ENCODE assay signal across 25 cellular contexts in genomic region chr1:228977307-228977706, GRCh38.
"Had no signal": no experiment of that assay in that cellular context is flagged by ENCODE, and none has a peak within 500 bp of the region (broad histone marks: within the 10 kb centered on the region; RNA-seq: fewer than 3 reads in every experiment).

No MANE protein-coding gene starts in this region.

- H3K4me3 ChIP-seq: adrenal gland, breast epithelium, Peyer's patch, SJCRH30 had no signal

- H3K27me3 Mint-ChIP-seq: activated CD4-positive, alpha-beta memory T cell treated with anti-CD3 and anti-CD28 coated beads, Interleukin-2, amount 10 ng/mL, durations not matched to agents 7 days and 5 days; activated CD4-positive, alpha-beta T cell treated with anti-CD3 and anti-CD28 coated beads for 36 hours; activated naive CD8-positive, alpha-beta T cell treated with anti-CD3 and anti-CD28 coated beads, Interleukin-2, amount 10 ng/mL, durations not matched to agents 7 days and 5 days had no signal

- H3K36me3 ChIP-seq: adrenal gland, breast epithelium, Peyer's patch, SJCRH30, WERI-Rb-1 had no signal

- H3K4me1 Mint-ChIP-seq: activated CD4-positive, alpha-beta memory T cell treated with anti-CD3 and anti-CD28 coated beads, Interleukin-2, amount 10 ng/mL, durations not matched to agents 7 days and 5 days; activated CD4-positive, alpha-beta T cell treated with anti-CD3 and anti-CD28 coated beads for 36 hours had no signal

- DNase-seq: activated CD4-positive, alpha-beta memory T cell treated with anti-CD3 and anti-CD28 coated beads, Interleukin-2, amount 10 ng/mL, durations not matched to agents 7 days and 5 days; activated CD4-positive, alpha-beta T cell treated with anti-CD3 and anti-CD28 coated beads for 36 hours; activated CD4-positive, alpha-beta T cell treated with anti-CD3 and anti-CD28 coated beads, Interleukin-2, amount 50 U/mL, for 1 hour; activated CD8-positive, alpha-beta memory T cell treated with anti-CD3 and anti-CD28 coated beads, Interleukin-2, amount 50 U/mL, for 48 hours; activated naive CD4-positive, alpha-beta T cell treated with anti-CD3 and anti-CD28 coated beads, Interleukin-2, amount 50 U/mL, for 16 hours; activated naive CD8-positive, alpha-beta T cell treated with anti-CD3 and anti-CD28 coated beads, Interleukin-2, amount 10 ng/mL, durations not matched to agents 7 days and 5 days; activated T-cell treated with anti-CD3 and anti-CD28 coated beads, Interleukin-2, amount 50 U/mL, for 1 hour; adrenal gland; anterior cingulate cortex; NCI-H1092 treated with DMSO at 0.1 percent for 48 hours; NCI-H1417 treated with DMSO at 0.1 percent for 48 hours; NCI-H1694; NCI-H2029 treated with DMSO at 0.1 percent for 48 hours; NCI-H510A treated with DMSO at 0.1 percent for 48 hours; NCI-H69; NK-92 treated with Interleukin-12 subunit alpha and Interleukin-12 subunit beta, amount 100 ng/mL, for 24 hours; Peyer's patch; Right ventricle myocardium superior; SJCRH30; SK-N-SH; T-helper 1 cell; WERI-Rb-1 had no signal

- H3K9me3 ChIP-seq: adrenal gland, breast epithelium, Peyer's patch, SJCRH30, SK-N-SH had no signal

- H3K9me3 Mint-ChIP-seq: activated CD4-positive, alpha-beta memory T cell treated with anti-CD3 and anti-CD28 coated beads, Interleukin-2, amount 10 ng/mL, durations not matched to agents 7 days and 5 days; activated naive CD8-positive, alpha-beta T cell treated with anti-CD3 and anti-CD28 coated beads, Interleukin-2, amount 10 ng/mL, durations not matched to agents 7 days and 5 days had no signal

- H3K4me3 Mint-ChIP-seq: activated CD4-positive, alpha-beta memory T cell treated with anti-CD3 and anti-CD28 coated beads, Interleukin-2, amount 10 ng/mL, durations not matched to agents 7 days and 5 days; activated CD4-positive, alpha-beta T cell treated with anti-CD3 and anti-CD28 coated beads for 36 hours; activated naive CD8-positive, alpha-beta T cell treated with anti-CD3 and anti-CD28 coated beads, Interleukin-2, amount 10 ng/mL, durations not matched to agents 7 days and 5 days had no signal

- H3K4me1 ChIP-seq: Peyer's patch, SJCRH30 had no signal

- H3K27ac ChIP-seq: adrenal gland, breast epithelium, KMS-11, Peyer's patch, RWPE1, SJCRH30, WERI-Rb-1 had no signal

- H3K36me3 Mint-ChIP-seq: activated naive CD8-positive, alpha-beta T cell treated with anti-CD3 and anti-CD28 coated beads, Interleukin-2, amount 10 ng/mL, durations not matched to agents 7 days and 5 days had no signal

- H3K27ac Mint-ChIP-seq: activated CD4-positive, alpha-beta memory T cell treated with anti-CD3 and anti-CD28 coated beads, Interleukin-2, amount 10 ng/mL, durations not matched to agents 7 days and 5 days; activated CD4-positive, alpha-beta T cell treated with anti-CD3 and anti-CD28 coated beads for 36 hours; activated naive CD8-positive, alpha-beta T cell treated with anti-CD3 and anti-CD28 coated beads, Interleukin-2, amount 10 ng/mL, durations not matched to agents 7 days and 5 days had no signal

- ATAC-seq: activated CD4-positive, alpha-beta T cell treated with anti-CD3 and anti-CD28 coated beads for 36 hours had no signal
